Comparison of ENCODE assay signal across 9 cellular contexts in the genomic region with DNA sequence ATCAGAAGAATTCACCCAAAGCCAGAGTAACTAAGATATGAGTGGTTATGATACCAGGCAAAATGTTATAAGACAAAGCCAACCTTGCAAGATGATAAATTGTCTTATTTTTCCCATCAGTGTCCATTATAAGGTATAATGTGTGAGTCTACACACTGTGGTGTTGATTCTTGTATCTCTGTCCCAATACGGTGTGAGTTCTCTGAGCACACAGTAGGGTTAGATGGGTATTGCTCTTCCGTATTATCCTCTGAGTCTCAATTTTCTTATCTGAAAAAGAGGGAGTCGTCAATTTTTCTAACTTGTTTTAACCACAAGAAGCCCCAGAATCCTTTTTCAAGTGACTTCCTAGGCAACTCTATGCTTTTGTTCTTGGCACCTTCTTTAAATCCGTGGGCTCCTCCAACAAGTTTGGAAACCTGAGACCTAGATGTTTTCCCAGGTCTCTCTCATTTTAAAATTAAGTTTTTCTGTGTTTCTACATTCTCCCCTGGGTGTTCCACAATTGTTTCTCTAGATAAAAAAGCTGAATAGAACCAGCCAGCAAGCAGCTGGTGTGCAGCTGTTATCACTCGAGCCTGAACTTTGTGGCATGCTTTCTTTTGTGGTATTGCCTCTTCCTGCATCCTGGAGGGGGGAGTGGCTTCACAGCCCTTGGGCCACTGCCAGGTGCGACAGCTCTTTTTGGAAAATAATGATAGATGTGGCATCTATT.
DNase-seq lines count a peak whose midpoint lies in the region; ATAC-seq and FAIRE-seq lines count a peak whose summit lies in the region.
"Had no signal": no experiment of that assay in that cellular context is flagged by ENCODE, and none has a peak within 500 bp of the region (broad histone marks: within the 10 kb centered on the region; RNA-seq: fewer than 3 reads in every experiment).

No MANE protein-coding gene starts in this region.

- no peak overlapping the region for H4K8ac ChIP-seq in neuronal stem cell (ENCODE audit: low read depth, low read length)

- H3K36me3 Mint-ChIP-seq in effector memory CD8-positive, alpha-beta T cell (ENCODE audit: insufficient read depth) = peaks cover 6% of the 10 kb centered on the region

- H3K23ac ChIP-seq in neuronal stem cell (ENCODE audit: low read depth, low read length, poor library complexity) = no peak overlapping the region

- H2AK5ac ChIP-seq in neuronal stem cell (ENCODE audit: low read depth, low read length) = no peak overlapping the region

- H2BK5ac ChIP-seq in neuronal stem cell (ENCODE audit: low read length) = no peak overlapping the region

- H3K9ac ChIP-seq in neuronal stem cell (ENCODE audit: low read depth, low read length, poor library complexity) = no peak overlapping the region

- ATAC-seq in GM19463 (IDR thresholded peaks at IDR 0.05; ENCODE audit: unreplicated experiment) (peak; percentile 95), HG03457 (IDR thresholded peaks at IDR 0.05; ENCODE audit: unreplicated experiment) (peak; percentile 91)
- peak; percentile 52 for ATAC-seq in effector memory CD8-positive, alpha-beta T cell (replicated peaks)
- ATAC-seq: HCT116 had no signal

- no peak overlapping the region for H4K91ac ChIP-seq in neuronal stem cell (ENCODE audit: low read depth, low read length, poor library complexity)

- no peaks in the 10 kb centered on the region for H3K9me3 ChIP-seq in small intestine (ENCODE audit: control insufficient read depth, low read depth)
- no peaks in the 10 kb centered on the region for H3K9me3 ChIP-seq in neuronal stem cell (replicated peaks in 1 of 2; ENCODE audit: control insufficient read depth in 2 of 2, insufficient read depth in 1 of 2, low read depth in 1 of 2, low read length in 2 of 2)

- H3K18ac ChIP-seq in neuronal stem cell (ENCODE audit: low read length) = no peak overlapping the region

- H3K27ac ChIP-seq in small intestine (ENCODE audit: low read depth in 1 of 2, low read length in 1 of 2) (no peak overlapping the region), neuronal stem cell (replicated peaks; ENCODE audit: low read length) (no peak overlapping the region)

- H3K4me2 ChIP-seq in neuronal stem cell (ENCODE audit: insufficient read depth, low read length, poor library complexity, severe bottlenecking) = no peak overlapping the region

- no peak for FAIRE-seq in small intestine (lab: Jason Lieb, UNC)

- H3K36me3 ChIP-seq in small intestine (ENCODE audit: control insufficient read depth in 2 of 2, insufficient read depth in 2 of 2, low read length in 2 of 2) = no peaks in the 10 kb centered on the region
- H3K36me3 ChIP-seq in H7 (replicated peaks; ENCODE audit: control insufficient read depth, insufficient read depth, low read length) = no peaks in the 10 kb centered on the region
- H3K36me3 ChIP-seq in neuronal stem cell (replicated peaks in 1 of 2; ENCODE audit: control insufficient read depth in 2 of 2, insufficient read depth in 2 of 2, low read length in 2 of 2) = no peaks in the 10 kb centered on the region

- no peaks in the 10 kb centered on the region for H3K27me3 Mint-ChIP-seq in effector memory CD8-positive, alpha-beta T cell

- WGBS in small intestine, 3 donors = 10 to 29% (median 17%) methylated on average over 6 of the region's 6 CpGs
- no CpG with 5 or more reads among the region's 6 CpGs for WGBS in neuronal stem cell (ENCODE audit: extremely low coverage in 2 of 2, insufficient read length in 2 of 2, insufficient replicate concordance in 1 of 2), 2 donors

- peak overlapping the region; percentile 21 to 36 for H3K4me3 Mint-ChIP-seq in effector memory CD8-positive, alpha-beta T cell

- DNase-seq in CMK (ENCODE audit: low read depth) = peak; percentile 24
- DNase-seq in RPMI7951 (ENCODE audit: low read depth) = peak; percentile 89
- DNase-seq in effector memory CD8-positive, alpha-beta T cell = peak in 1 of 3 experiments; percentile 3
- DNase-seq in small intestine = peak; percentile 65
- DNase-seq in H7 = no peak
- DNase-seq in neuronal stem cell (ENCODE audit: low spot score) = no peak

- no peaks in the 10 kb centered on the region for H3K9me3 Mint-ChIP-seq in effector memory CD8-positive, alpha-beta T cell

- H3K4me1 Mint-ChIP-seq in effector memory CD8-positive, alpha-beta T cell (ENCODE audit: low read depth in 2 of 2) = peaks cover 22 to 36% of the 10 kb centered on the region in 2 donors

- H2BK15ac ChIP-seq in neuronal stem cell (ENCODE audit: low read length) = no peak overlapping the region

- H2AFZ ChIP-seq in neuronal stem cell (ENCODE audit: low read length) = no peak overlapping the region

- peaks cover 5% of the 10 kb centered on the region for H3K79me1 ChIP-seq in neuronal stem cell (ENCODE audit: low read depth, low read length)

- H2BK12ac ChIP-seq in neuronal stem cell (ENCODE audit: low read length) = no peak overlapping the region

- H3K27ac Mint-ChIP-seq in effector memory CD8-positive, alpha-beta T cell = peak overlapping the region; percentile 9 to 15

- no peak overlapping the region for H3K14ac ChIP-seq in neuronal stem cell (ENCODE audit: low read length)

- no peak overlapping the region for H2BK120ac ChIP-seq in neuronal stem cell (ENCODE audit: low read depth, low read length)

- H3K4me1 ChIP-seq in small intestine (ENCODE audit: control insufficient read depth in 2 of 2, insufficient read depth in 1 of 2, low read depth in 1 of 2, low read length in 1 of 2) = peaks cover 2 to 8% of the 10 kb centered on the region in 2 donors
- peaks cover 0 to 10% of the 10 kb centered on the region in 2 donors for H3K4me1 ChIP-seq in neuronal stem cell (ENCODE audit: control insufficient read depth in 2 of 2, insufficient read depth in 1 of 2, low read depth in 1 of 2, low read length in 2 of 2)

- H3K27me3 ChIP-seq in small intestine (ENCODE audit: control insufficient read depth in 2 of 2, insufficient read depth in 2 of 2, low read length in 2 of 2) (no peaks in the 10 kb centered on the region), H7 (ENCODE audit: control insufficient read depth, insufficient read depth, low read length) (no peaks in the 10 kb centered on the region), neuronal stem cell (ENCODE audit: control insufficient read depth in 3 of 3, insufficient read depth in 3 of 3, low read depth in 1 of 3, low read length in 3 of 3) (no peaks in the 10 kb centered on the region)

- no peak overlapping the region for H3K4ac ChIP-seq in neuronal stem cell (ENCODE audit: low read length)

- H3K4me3 ChIP-seq in small intestine (ENCODE audit: low read depth in 1 of 2, low read length in 2 of 2) (no peak overlapping the region), H7 (ENCODE audit: insufficient read depth, low read depth, low read length) (no peak overlapping the region), neuronal stem cell (ENCODE audit: low read length in 2 of 2) (no peak overlapping the region)

Comparison
In these comparisons a context has a peak if more than half of its experiments do, and no peak if none do; other contexts are left out.
1. DNase-seq: peak in CMK (single experiment), RPMI7951 (single experiment) and small intestine (single experiment); none in H7 (single experiment) and neuronal stem cell (single experiment).
2. Peak in every context shown above with its lines, with median percentiles within 50 percentile points of each other: ATAC-seq.